In the genomic region with DNA sequence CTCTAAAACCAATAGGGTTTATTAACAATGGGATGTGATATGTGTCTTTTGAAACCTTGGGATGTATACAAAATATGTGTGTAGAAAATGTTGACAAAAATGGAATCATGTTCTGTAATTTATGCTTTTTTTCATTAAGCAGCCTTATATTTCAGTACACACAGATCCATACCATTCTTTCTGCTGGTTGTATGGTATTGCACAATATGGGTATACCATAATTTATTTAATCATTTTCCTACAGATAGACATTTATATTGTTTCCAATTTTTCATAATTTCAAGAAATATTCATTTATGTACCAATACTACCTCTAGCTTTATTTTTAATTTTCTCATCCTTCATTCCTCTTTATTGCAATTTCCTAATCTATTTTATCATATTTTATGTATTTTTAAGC, we compare ENCODE assay signal across 28 cellular contexts.
"Had no signal": no experiment of that assay in that cellular context is flagged by ENCODE, and none has a peak within 500 bp of the region (broad histone marks: within the 10 kb centered on the region; RNA-seq: fewer than 3 reads in every experiment).

No MANE protein-coding gene starts in this region.

- H3K27me3 ChIP-seq: colonic mucosa, dorsolateral prefrontal cortex, esophagus muscularis mucosa, esophagus squamous epithelium, foreskin keratinocyte, gastrocnemius medialis, gastroesophageal sphincter, heart left ventricle, heart right ventricle had no signal

- H3K4me3 ChIP-seq: colonic mucosa, coronary artery, dorsolateral prefrontal cortex, esophagus muscularis mucosa, esophagus squamous epithelium, gastrocnemius medialis, gastroesophageal sphincter, heart left ventricle, heart right ventricle had no signal

- H3K9me3 ChIP-seq: colonic mucosa, esophagus muscularis mucosa, esophagus squamous epithelium, gastrocnemius medialis, gastroesophageal sphincter, heart left ventricle, heart right ventricle had no signal

- H3K4me1 ChIP-seq: colonic mucosa, esophagus squamous epithelium, foreskin keratinocyte, gastrocnemius medialis, heart left ventricle, heart right ventricle had no signal

- FAIRE-seq: colon, endometrium, endothelial cell of umbilical vein, frontal cortex had no signal

- DNase-seq: colonic mucosa; cortex of kidney; dermis blood vessel endothelial cell; dorsolateral prefrontal cortex; effector CD4-positive, alpha-beta T cell; effector CD8-positive, alpha-beta T cell; effector memory CD4-positive, alpha-beta T cell; effector memory CD8-positive, alpha-beta T cell; endodermal cell; erythroblast; esophagus squamous epithelium; foreskin fibroblast; foreskin keratinocyte; foreskin melanocyte; gastrocnemius medialis; glutamatergic neuron; head of caudate nucleus; heart left ventricle; heart right ventricle had no signal

- H3K27ac ChIP-seq: colonic mucosa, coronary artery, dorsolateral prefrontal cortex, epithelial cell of prostate, esophagus muscularis mucosa, esophagus squamous epithelium, foreskin keratinocyte, gastrocnemius medialis, gastroesophageal sphincter, heart left ventricle, heart right ventricle had no signal

- ATAC-seq: effector memory CD8-positive, alpha-beta T cell; esophagus mucosa; foreskin keratinocyte; gastrocnemius medialis; gastroesophageal sphincter; heart left ventricle; heart right ventricle had no signal

- H3K36me3 ChIP-seq: colonic mucosa, esophagus muscularis mucosa, esophagus squamous epithelium, gastrocnemius medialis, gastroesophageal sphincter, heart right ventricle had no signal
